ENCODE assay signal across 26 cellular contexts in the genomic region with DNA sequence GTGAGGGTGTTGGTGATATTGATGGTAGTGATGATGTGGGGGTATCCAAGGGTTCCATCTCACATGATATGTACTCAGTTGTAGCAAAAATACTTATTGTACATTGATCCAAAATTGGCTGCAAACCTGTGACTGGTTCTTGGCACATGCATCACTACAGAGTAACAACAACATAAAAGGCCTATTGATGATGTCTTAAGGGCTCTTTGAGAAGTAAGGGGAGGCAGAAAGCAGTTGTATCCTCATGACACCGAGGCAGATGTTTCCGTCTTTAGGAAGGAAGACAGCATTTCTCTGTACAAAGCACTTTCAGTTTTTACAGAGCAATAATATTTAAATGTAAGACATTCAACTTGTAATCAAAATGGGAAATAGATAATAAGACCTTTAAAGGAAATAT. TPM values are rescaled to one million over a fixed set of nuclear protein-coding genes. Genes with fewer than 3 reads are reported as not detected.
"Had no signal": no experiment of that assay in that cellular context is flagged by ENCODE, and none has a peak within 500 bp of the region (broad histone marks: within the 10 kb centered on the region; RNA-seq: fewer than 3 reads in every experiment).

No MANE protein-coding gene starts in this region.

- ATAC-seq: T-cell had no signal

- H3K9ac ChIP-seq: SK-N-SH had no signal

- H3K4me3 ChIP-seq: MG63, SJSA1 had no signal

- H3K27ac Mint-ChIP-seq: T-cell had no signal

- FAIRE-seq: RCC 7860 had no signal

- DNase-seq: IMR-90, Karpas-422, KG1, MG63, NCI-H1092, NCI-H1105 treated with DMSO at 0.1 percent for 48 hours, NCI-H1417 treated with DMSO at 0.1 percent for 48 hours, NCI-H187, NCI-H2029, NCI-H2081 treated with DMSO at 0.1 percent for 48 hours, NCI-H2171, NCI-H226, NCI-H446, NCI-H510A, NCI-H524 treated with DMSO at 0.1 percent for 48 hours, NCI-H69, NCI-H774, Right ventricle myocardium superior, RPMI8226, SIG-M5, SK-N-SH, SW 1271, T-cell had no signal

- H3K36me3 Mint-ChIP-seq: T-cell had no signal

- H3K9me3 ChIP-seq: MG63, SJSA1 had no signal

- H3K4me1 Mint-ChIP-seq: T-cell had no signal

- H3K36me3 ChIP-seq: MG63, SJSA1 had no signal

- H3K9me2 ChIP-seq: SK-N-SH had no signal

- H3K27me3 ChIP-seq: SJSA1 had no signal

- H3K4me3 Mint-ChIP-seq: T-cell had no signal

- H3K4me1 ChIP-seq: SJSA1 had no signal

- H3K4me2 ChIP-seq: SK-N-SH had no signal

- H3K27ac ChIP-seq: SJSA1 had no signal

RNA-seq across cellular contexts. Expression of a gene that starts 34.5 kb away (rescaled TPM):
- total RNA-seq: HT-29, IMR-90, SJSA1 had no signal
- polyA plus RNA-seq: IMR-90 had no signal
